Comparison of ENCODE assay signal across 8 cellular contexts in genomic region chr9:74951107-74951720, GRCh38. TPM values are rescaled to one million over a fixed set of nuclear protein-coding genes. Genes with fewer than 3 reads are reported as not detected.
DNase-seq lines count a peak whose midpoint lies in the region; ATAC-seq, FAIRE-seq and TF ChIP-seq lines count a peak whose summit lies in the region.

No MANE protein-coding gene starts in this region.

- H3K4me3 ChIP-seq in HAP-1 (peak overlapping the region; percentile 73), hepatocyte (peak overlapping the region; percentile 92), small intestine (ENCODE audit: low read depth in 1 of 2, low read length in 2 of 2) (peak overlapping the region; percentile 81 to 83)

- no peak for FAIRE-seq in small intestine (lab: Jason Lieb, UNC)

- CTCF ChIA-PET in activated CD4-positive, alpha-beta memory T cell treated with anti-CD3 and anti-CD28 coated beads for 36 hours (lab: Charles Lee) = interaction anchor here (0.9 to 3.0 kb wide), 4 partner anchors 9 to 234 kb away, joined by 3 to 17 read pairs (median 5); no protein-coding TSS in a partner anchor

- H3K79me2 ChIP-seq in hepatocyte = peaks cover 13% of the 10 kb centered on the region

- H3K9me3 Mint-ChIP-seq in activated CD4-positive, alpha-beta memory T cell treated with anti-CD3 and anti-CD28 coated beads for 36 hours = no peaks in the 10 kb centered on the region

- H3K4me1 Mint-ChIP-seq in activated CD4-positive, alpha-beta memory T cell treated with anti-CD3 and anti-CD28 coated beads for 36 hours (ENCODE audit: low read depth) = peaks cover 22% of the 10 kb centered on the region

- ATAC-seq in GM18502 (IDR thresholded peaks at IDR 0.05; ENCODE audit: poor library complexity, unreplicated experiment) (no peak), GM21423 (IDR thresholded peaks at IDR 0.05; ENCODE audit: unreplicated experiment) (no peak), HG03571 (IDR thresholded peaks at IDR 0.05; ENCODE audit: unreplicated experiment) (no peak)

- in situ Hi-C loops in HAP-1 (cut with MboI; ENCODE audit: low sequenced_read_pairs) = loop anchor here (10.0 kb wide), 1 partner anchor 124 kb away; no protein-coding TSS in a partner anchor

- 73% methylated on average over 21 of the region's 21 CpGs for WGBS in hepatocyte (ENCODE audit: low lambda C conversion rate, missing lambda C conversion rate)
- 46 to 57% (median 52%) methylated on average over 21 of the region's 21 CpGs for WGBS in small intestine, 3 donors

- H3K36me3 ChIP-seq in HAP-1 (replicated peaks) = peaks cover 4% of the 10 kb centered on the region; the same call in 1 of the 2 replicates
- no peaks in the 10 kb centered on the region for H3K36me3 ChIP-seq in hepatocyte (replicated peaks; ENCODE audit: insufficient read depth, low read depth)
- no peaks in the 10 kb centered on the region for H3K36me3 ChIP-seq in small intestine (ENCODE audit: control insufficient read depth in 2 of 2, insufficient read depth in 2 of 2, low read length in 2 of 2)

- H3K9me3 ChIP-seq in HAP-1 (no peaks in the 10 kb centered on the region), hepatocyte (ENCODE audit: low read depth) (no peaks in the 10 kb centered on the region), small intestine (ENCODE audit: control insufficient read depth, low read depth) (no peaks in the 10 kb centered on the region)

- peak in 1 of 2 experiments; percentile 22 for DNase-seq in HAP-1 (ENCODE audit: low spot score in 2 of 2)
- no peak for DNase-seq in activated CD4-positive, alpha-beta memory T cell treated with anti-CD3 and anti-CD28 coated beads for 36 hours
- DNase-seq in hepatocyte (ENCODE audit: low spot score) = no peak
- DNase-seq in small intestine = no peak
- no peak for DNase-seq in GM19240 (ENCODE audit: insufficient read length, low spot score)

- POLR2A ChIA-PET in activated CD4-positive, alpha-beta memory T cell treated with anti-CD3 and anti-CD28 coated beads for 36 hours (lab: Charles Lee) = interaction anchor here (1.1 to 2.5 kb wide), 4 partner anchors 10 to 136 kb away, joined by 3 to 18 read pairs (median 4); partner anchors contain the start of genes CARNMT1, NMRK1 and OSTF1

- peak overlapping the region; percentile 99 for H3K27ac ChIP-seq in hepatocyte
- H3K27ac ChIP-seq in small intestine (ENCODE audit: low read depth in 1 of 2, low read length in 1 of 2) = peak overlapping the region; percentile 98 to 100

- H3K4me1 ChIP-seq in HAP-1 (peaks cover 15% of the 10 kb centered on the region), hepatocyte (ENCODE audit: insufficient read depth) (peaks cover 8% of the 10 kb centered on the region), small intestine (ENCODE audit: control insufficient read depth in 2 of 2, insufficient read depth in 1 of 2, low read depth in 1 of 2, low read length in 1 of 2) (peaks cover 0 to 2% of the 10 kb centered on the region in 2 donors)

- H3K4me3 Mint-ChIP-seq in activated CD4-positive, alpha-beta memory T cell treated with anti-CD3 and anti-CD28 coated beads for 36 hours = peak overlapping the region; percentile 92

- peak overlapping the region; percentile 88 for H3K27ac Mint-ChIP-seq in activated CD4-positive, alpha-beta memory T cell treated with anti-CD3 and anti-CD28 coated beads for 36 hours

- H2AFZ ChIP-seq in hepatocyte = peak overlapping the region; percentile 72

- no peak for TF ChIP-seq CTCF in hepatocyte (IDR thresholded peaks at IDR 0.05; ENCODE audit: poor library complexity)

- H3K36me3 Mint-ChIP-seq in activated CD4-positive, alpha-beta memory T cell treated with anti-CD3 and anti-CD28 coated beads for 36 hours = peaks cover 7% of the 10 kb centered on the region

- H3K27me3 Mint-ChIP-seq in activated CD4-positive, alpha-beta memory T cell treated with anti-CD3 and anti-CD28 coated beads for 36 hours = no peaks in the 10 kb centered on the region

- intact Hi-C loops in activated CD4-positive, alpha-beta memory T cell treated with anti-CD3 and anti-CD28 coated beads for 36 hours (cut with micrococcal nuclease) = loop anchor here (5.0 kb wide), 1 partner anchor 196 kb away; no protein-coding TSS in a partner anchor

- H4K20me1 ChIP-seq in hepatocyte (ENCODE audit: insufficient read depth, poor library complexity, severe bottlenecking) = no peaks in the 10 kb centered on the region

- H3K9me2 ChIP-seq in hepatocyte (replicated peaks; ENCODE audit: insufficient read depth) = no peaks in the 10 kb centered on the region

- H3K27me3 ChIP-seq in HAP-1 (ENCODE audit: low read depth) (no peaks in the 10 kb centered on the region), hepatocyte (no peaks in the 10 kb centered on the region), small intestine (ENCODE audit: control insufficient read depth in 2 of 2, insufficient read depth in 2 of 2, low read length in 2 of 2) (no peaks in the 10 kb centered on the region)

- H3K4me2 ChIP-seq in hepatocyte = peak overlapping the region; percentile 90

RNA-seq across cellular contexts. Expression of gene C9orf40, which starts 1.5 kb away (rescaled TPM):
- 10 to 100 TPM; 17.6 to 18.3 TPM for total RNA-seq in activated CD4-positive, alpha-beta memory T cell treated with anti-CD3 and anti-CD28 coated beads for 36 hours
- 10.1 and 13.0 TPM in 2 replicates for total RNA-seq in hepatocyte
- polyA plus RNA-seq in hepatocyte = 11.1 and 17.4 TPM in 2 replicates
- 10 to 100 TPM in 2 of 3 donors, 1 to 10 TPM in 1; 9.5 to 11.9 (median 11.0) TPM for polyA plus RNA-seq in small intestine
